Comparison of ENCODE assay signal across 8 cellular contexts in the genomic region with DNA sequence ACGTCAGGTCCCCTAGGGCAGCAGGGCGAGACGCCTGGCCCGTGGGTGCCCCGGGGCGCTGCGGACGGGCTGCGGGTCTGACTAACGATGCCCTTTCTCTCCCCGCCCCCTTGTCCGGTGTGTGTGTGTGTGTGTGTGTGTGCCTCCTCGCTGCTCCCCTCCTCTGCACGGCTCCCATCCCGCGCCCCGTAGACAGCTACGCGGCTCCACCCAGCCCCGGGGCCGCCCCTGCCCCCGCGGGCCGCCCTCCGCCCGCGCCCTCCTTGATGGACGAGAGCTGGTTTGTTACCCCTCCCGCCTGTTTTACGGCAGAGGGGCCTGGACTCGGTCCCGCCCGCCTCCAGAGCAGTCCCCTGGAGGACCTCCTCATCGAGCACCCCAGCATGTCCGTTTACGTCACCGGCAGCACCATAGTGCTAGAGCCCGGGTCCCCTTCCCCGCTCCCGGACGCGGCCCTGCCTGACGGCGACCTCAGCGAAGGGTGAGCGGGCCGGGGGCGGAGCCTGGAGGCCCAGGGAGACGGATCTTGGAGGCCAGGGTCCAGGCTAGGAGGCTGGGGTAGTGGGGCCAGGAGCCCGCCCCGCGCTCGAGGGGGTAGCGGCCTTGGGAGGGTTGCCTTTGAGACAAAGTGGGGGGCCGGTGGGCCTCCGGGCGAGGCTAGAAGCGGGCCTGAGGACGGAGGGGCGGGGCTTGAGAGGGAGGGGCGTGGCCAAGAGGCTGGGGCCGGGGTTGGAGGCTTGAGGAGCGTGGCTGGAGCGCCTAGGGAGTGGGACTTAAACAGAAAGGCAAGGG. TPM values are rescaled to one million over a fixed set of nuclear protein-coding genes. Genes with fewer than 3 reads are reported as not detected.
DNase-seq lines count a peak whose midpoint lies in the region; ATAC-seq and TF ChIP-seq lines count a peak whose summit lies in the region.

No MANE protein-coding gene starts in this region.

- peaks cover 39% of the 10 kb centered on the region for H3K4me1 Mint-ChIP-seq in endothelial cell (ENCODE audit: unreplicated experiment)

- H3K36me3 Mint-ChIP-seq in endothelial cell (ENCODE audit: low read depth, unreplicated experiment) = peaks cover 41% of the 10 kb centered on the region

- CTCF ChIA-PET in BJ (lab: Yijun Ruan, JAX) = interaction anchor here (0.7 to 2.1 kb wide), 6 partner anchors 11 to 397 kb away, joined by 4 to 11 read pairs (median 6); no protein-coding TSS in a partner anchor

- H3K27me3 Mint-ChIP-seq in endothelial cell (ENCODE audit: unreplicated experiment) = peaks cover 9% of the 10 kb centered on the region

- H3K27ac Mint-ChIP-seq in endothelial cell (ENCODE audit: unreplicated experiment) = no peak overlapping the region

- H3K27me3 ChIP-seq in BJ (ENCODE audit: control insufficient read depth, insufficient read depth, low read length) (no peaks in the 10 kb centered on the region), mononuclear cell (ENCODE audit: insufficient read depth, low read length) (no peaks in the 10 kb centered on the region)

- TF ChIP-seq CTCF in BJ (IDR thresholded peaks at IDR 0.05; ENCODE audit: insufficient read depth, low read depth, low read length) (no peak), endothelial cell (IDR thresholded peaks at IDR 0.05; ENCODE audit: unreplicated experiment) (peak; percentile 9)

- H3K9me3 Mint-ChIP-seq in endothelial cell (ENCODE audit: unreplicated experiment) = no peaks in the 10 kb centered on the region

- peak; percentile 29 for TF ChIP-seq POLR2A in GM19099 (IDR thresholded peaks at IDR 0.05; ENCODE audit: extremely low read depth, insufficient read length, low read depth)

- POLR2A ChIA-PET in BJ (lab: Charles Lee) = no interaction called here

- H3K4me1 ChIP-seq in mononuclear cell (ENCODE audit: insufficient read depth, low read length) = peaks cover 41% of the 10 kb centered on the region

- H3K4me3 ChIP-seq in BJ (ENCODE audit: low read depth, low read length) (peak overlapping the region; percentile 67), mononuclear cell (ENCODE audit: low read length) (peak overlapping the region; percentile 68)

- DNase-seq in BJ (ENCODE audit: low read depth) (no peak), NCI-H748 treated with DMSO at 0.1 percent for 48 hours (lab: John Stamatoyannopoulos, UW) (peak; percentile 89), endothelial cell (ENCODE audit: low spot score) (peak; percentile 65)
- peak; percentile 75 for DNase-seq in activated CD8-positive, alpha-beta memory T cell treated with anti-CD3 and anti-CD28 coated beads, Interleukin-2, amount 50 U/mL, for 4 hours
- peak; percentile 52 to 55 for DNase-seq in stimulated activated CD8-positive, alpha-beta memory T cell treated with anti-CD3 and anti-CD28 coated beads, Interleukin-4, amount 100 ng/mL, for 1 hour (ENCODE audit: low read depth in 2 of 2, low spot score in 1 of 2)

- peak overlapping the region; percentile 76 for H3K4me3 Mint-ChIP-seq in endothelial cell (ENCODE audit: unreplicated experiment)

- ATAC-seq in HG03432 (IDR thresholded peaks at IDR 0.05; ENCODE audit: unreplicated experiment) = peak; percentile 48

- H3K9me3 ChIP-seq in mononuclear cell (ENCODE audit: low read depth, low read length) = no peaks in the 10 kb centered on the region

- peaks cover 1% of the 10 kb centered on the region for H3K36me3 ChIP-seq in BJ (ENCODE audit: control insufficient read depth, insufficient read depth, low read length)

RNA-seq across cellular contexts. Expression of gene TP53INP2, which starts 5.1 kb away (rescaled TPM):
- polyA plus RNA-seq in BJ (2011; rRNA removed) = 4.6 and 5.1 TPM in 2 replicates
- 6.4 and 11.2 TPM in 2 replicates for polyA minus RNA-seq in BJ (2011; rRNA and poly(A)+ RNA removed)
- total RNA-seq in endothelial cell (ENCODE audit: unreplicated experiment) (68.5 TPM), mononuclear cell (7.7 TPM)

RNA-seq across cellular contexts. Expression of gene PIGU, which starts 32.3 kb away (rescaled TPM):
- polyA plus RNA-seq in BJ (2011; rRNA removed) = 35.2 and 45.3 TPM in 2 replicates
- polyA minus RNA-seq in BJ (2011; rRNA and poly(A)+ RNA removed) = 17.4 and 27.3 TPM in 2 replicates
- total RNA-seq in endothelial cell (ENCODE audit: unreplicated experiment) = 16.5 TPM
- total RNA-seq in mononuclear cell = 4.3 TPM
